Comparison of ENCODE assay signal across 1 cellular context in genomic region chr4:127782275-127783025, GRCh38.
TF ChIP-seq lines count a peak whose summit lies in the region.

Gene HSPA4L (plus strand): TSS chr4:127782322. CDS start chr4:127782551, 229 bp downstream.

TF ChIP-seq in HepG2, 621 proteins besides CTCF, POLR2A, EP300 and RAD21 (continued from another document and continues in another):
- TF ChIP-seq SNAPC4 (CRISPR knock-in tag; IDR thresholded peaks at IDR 0.05) (no peak), MYPOP (CRISPR knock-in tag; IDR thresholded peaks at IDR 0.05) (peak; percentile 93), CC2D1A (CRISPR knock-in tag; IDR thresholded peaks at IDR 0.05) (no peak), THYN1 (CRISPR knock-in tag; IDR thresholded peaks at IDR 0.05; ENCODE audit: borderline replicate concordance, low read depth) (no peak), LRRFIP1 (CRISPR knock-in tag; conservative IDR thresholded peaks at IDR 0.05) (no peak), ATM (IDR thresholded peaks at IDR 0.05; ENCODE audit: borderline replicate concordance) (no peak), ATF4 (CRISPR knock-in tag; IDR thresholded peaks at IDR 0.05) (no peak), TBL1XR1 (IDR thresholded peaks at IDR 0.05; ENCODE audit: borderline replicate concordance, low read length, partially characterized antibody) (no peak), NFRKB (IDR thresholded peaks at IDR 0.05) (no peak), TP53 (CRISPR knock-in tag; conservative IDR thresholded peaks at IDR 0.05) (no peak), LCORL (IDR thresholded peaks at IDR 0.05) (no peak), LCORL (CRISPR knock-in tag; IDR thresholded peaks at IDR 0.05) (no peak), HOXA7 (CRISPR knock-in tag; IDR thresholded peaks at IDR 0.05) (no peak), ZHX2 (IDR thresholded peaks at IDR 0.05; ENCODE audit: low read depth) (peak; percentile 41; the same call in 1 of the 2 replicates), ZHX2 (CRISPR knock-in tag; IDR thresholded peaks at IDR 0.05; ENCODE audit: borderline replicate concordance) (no peak), KDM1A (CRISPR knock-in tag; IDR thresholded peaks at IDR 0.05) (no peak), CHCHD3 (CRISPR knock-in tag; IDR thresholded peaks at IDR 0.05) (no peak), ZNF362 (CRISPR knock-in tag; IDR thresholded peaks at IDR 0.05; ENCODE audit: borderline replicate concordance) (peak; percentile 9; the same call in 1 of the 2 replicates), SRF (IDR thresholded peaks at IDR 0.05; ENCODE audit: low read depth, low read length) (no peak), YY1 (IDR thresholded peaks at IDR 0.05; ENCODE audit: insufficient read depth, insufficient replicate concordance, low read depth, low read length) (peak; percentile 37), REXO4 (CRISPR knock-in tag; IDR thresholded peaks at IDR 0.05; ENCODE audit: borderline replicate concordance) (no peak), ZNF296 (CRISPR knock-in tag; conservative IDR thresholded peaks at IDR 0.05) (no peak), ATF5 (CRISPR knock-in tag; IDR thresholded peaks at IDR 0.05; ENCODE audit: low read depth) (no peak), RXRB (CRISPR knock-in tag; IDR thresholded peaks at IDR 0.05; ENCODE audit: borderline replicate concordance) (no peak; the same call in 1 of the 2 replicates), TFAP4 (IDR thresholded peaks at IDR 0.05; ENCODE audit: borderline replicate concordance, low read depth) (no peak), NR3C1 (CRISPR knock-in tag; IDR thresholded peaks at IDR 0.05) (no peak), AKAP8 (CRISPR knock-in tag; IDR thresholded peaks at IDR 0.05) (0 out of 2 replicates have a peak, but pooled peaks have one; percentile 26), TAF15 (IDR thresholded peaks at IDR 0.05; ENCODE audit: low read depth, low read length, poor library complexity, severe bottlenecking) (no peak), NFKB2 (CRISPR knock-in tag; IDR thresholded peaks at IDR 0.05; ENCODE audit: borderline replicate concordance) (peak; percentile 29; the same call in 1 of the 2 replicates), GTF3A (CRISPR knock-in tag; conservative IDR thresholded peaks at IDR 0.05) (no peak), MNT (IDR thresholded peaks at IDR 0.05) (no peak), ZNF850 (CRISPR knock-in tag; conservative IDR thresholded peaks at IDR 0.05) (0 out of 2 replicates have a peak, but pooled peaks have one; percentile 29), TFE3 (CRISPR knock-in tag; IDR thresholded peaks at IDR 0.05) (no peak), CHD2 (IDR thresholded peaks at IDR 0.05; ENCODE audit: low read depth, low read length) (peak; percentile 86), MIER3 (CRISPR knock-in tag; IDR thresholded peaks at IDR 0.05; ENCODE audit: borderline replicate concordance) (no peak), ZFP82 (CRISPR knock-in tag; IDR thresholded peaks at IDR 0.05; ENCODE audit: borderline replicate concordance) (no peak), HNF4G (IDR thresholded peaks at IDR 0.05; ENCODE audit: borderline replicate concordance, low read depth, low read length) (no peak), HNF4G (CRISPR knock-in tag; IDR thresholded peaks at IDR 0.05; ENCODE audit: borderline replicate concordance, low read depth) (0 out of 2 replicates have a peak, but pooled peaks have one; percentile 44), NFYC (CRISPR knock-in tag; IDR thresholded peaks at IDR 0.05) (no peak)
